In the genomic region with DNA sequence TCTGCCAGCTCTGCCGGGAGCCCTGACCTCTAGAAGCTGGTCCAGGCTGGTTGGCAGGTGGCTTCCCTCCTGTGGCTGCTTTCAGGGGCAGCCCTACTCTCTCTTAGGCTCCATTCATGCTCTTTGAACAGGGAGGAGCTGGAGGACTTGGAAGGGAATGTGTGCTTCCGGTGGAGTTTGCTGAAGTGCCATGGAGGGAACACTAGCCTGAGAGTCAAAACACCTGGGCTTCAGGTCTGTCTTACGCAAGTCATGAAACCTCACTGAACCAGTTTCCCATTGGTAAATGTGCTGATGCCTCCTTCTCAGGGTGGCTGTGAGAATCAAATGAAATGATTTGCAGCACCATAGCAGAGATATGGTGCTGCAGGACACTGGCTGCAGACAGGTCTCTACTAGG, we compare ENCODE assay signal across 31 cellular contexts.
"Had no signal": no experiment of that assay in that cellular context is flagged by ENCODE, and none has a peak within 500 bp of the region (broad histone marks: within the 10 kb centered on the region; RNA-seq: fewer than 3 reads in every experiment).

No MANE protein-coding gene starts in this region.

- H3K27ac Mint-ChIP-seq: mesothelial cell of epicardium; naive B cell; natural killer cell treated with Interleukin-12 subunit alpha and Interleukin-12 subunit beta and Interleukin-15 and Interleukin-18, amount 100 ng/mL, for 72 hours; type B pancreatic cell had no signal

- H3K4me3 Mint-ChIP-seq: mesothelial cell of epicardium; naive B cell; natural killer cell treated with Interleukin-12 subunit alpha and Interleukin-12 subunit beta and Interleukin-15 and Interleukin-18, amount 100 ng/mL, for 72 hours; neural crest cell; type B pancreatic cell had no signal

- H3K4me1 Mint-ChIP-seq: naive B cell had no signal

- H3K9me3 ChIP-seq: esophagus squamous epithelium, heart right ventricle, mucosa of descending colon, prostate gland, right atrium auricular region, testis, tibial artery, vagina had no signal

- H3K36me3 Mint-ChIP-seq: mesothelial cell of epicardium; naive B cell; natural killer cell treated with Interleukin-12 subunit alpha and Interleukin-12 subunit beta and Interleukin-15 and Interleukin-18, amount 100 ng/mL, for 72 hours; type B pancreatic cell had no signal

- H3K27me3 ChIP-seq: right atrium auricular region, testis, vagina had no signal

- H3K36me3 ChIP-seq: esophagus squamous epithelium, heart right ventricle, prostate gland, right atrium auricular region, tibial artery, vagina had no signal

- H3K9me3 Mint-ChIP-seq: mesothelial cell of epicardium; natural killer cell treated with Interleukin-12 subunit alpha and Interleukin-12 subunit beta and Interleukin-15 and Interleukin-18, amount 100 ng/mL, for 72 hours; neural crest cell; type B pancreatic cell had no signal

- ATAC-seq: heart right ventricle; left colon; left ventricle myocardium superior; mucosa of descending colon; natural killer cell treated with Interleukin-12 subunit alpha and Interleukin-12 subunit beta and Interleukin-15 and Interleukin-18, amount 100 ng/mL, for 72 hours; sciatic nerve; stimulated activated naive CD8-positive, alpha-beta T cell treated with anti-CD3 and anti-CD28 coated beads, Interleukin-15, Interleukin-2, amounts not matched to agents 100 U/mL and 50 U/mL, for 24 hours had no signal

- DNase-seq: dermis blood vessel endothelial cell; effector memory CD4-positive, alpha-beta T cell; erythroblast; esophagus squamous epithelium; foreskin melanocyte; glutamatergic neuron; heart right ventricle; hippocampal formation; left colon; left ventricle myocardium superior; mesenchymal stem cell; mucosa of descending colon; naive B cell; stimulated activated CD4-positive, alpha-beta T cell treated with anti-CD3 and anti-CD28 coated beads, Interleukin-12 subunit alpha, Interleukin-12 subunit beta, amount 100 ng/mL, for 4 hours; stimulated activated CD4-positive, alpha-beta T cell treated with anti-CD3 and anti-CD28 coated beads, Interleukin-1b, Interleukin-23, amount 100 ng/mL, for 48 hours; stimulated activated CD4-positive, alpha-beta T cell treated with anti-CD3 and anti-CD28 coated beads, Interleukin-4, amount 100 ng/mL, for 1 hour; stimulated activated CD8-positive, alpha-beta memory T cell treated with anti-CD3 and anti-CD28 coated beads, Interleukin-4, amount 100 ng/mL, for 48 hours; stimulated activated naive CD8-positive, alpha-beta T cell treated with anti-CD3 and anti-CD28 coated beads, Interleukin-15, Interleukin-2, amounts not matched to agents 100 U/mL and 50 U/mL, for 24 hours; substantia nigra; testis; tibial artery had no signal

- H3K4me2 ChIP-seq: smooth muscle cell had no signal

- H3K27ac ChIP-seq: coronary artery, esophagus squamous epithelium, heart right ventricle, prostate gland, right atrium auricular region, testis, tibial artery, vagina had no signal

- H3K4me1 ChIP-seq: esophagus squamous epithelium, heart right ventricle, prostate gland, right atrium auricular region, testis, tibial artery, vagina had no signal

- H3K4me3 ChIP-seq: coronary artery, esophagus squamous epithelium, heart right ventricle, mucosa of descending colon, prostate gland, right atrium auricular region, smooth muscle cell, testis, tibial artery, vagina had no signal
